In the genomic region with DNA sequence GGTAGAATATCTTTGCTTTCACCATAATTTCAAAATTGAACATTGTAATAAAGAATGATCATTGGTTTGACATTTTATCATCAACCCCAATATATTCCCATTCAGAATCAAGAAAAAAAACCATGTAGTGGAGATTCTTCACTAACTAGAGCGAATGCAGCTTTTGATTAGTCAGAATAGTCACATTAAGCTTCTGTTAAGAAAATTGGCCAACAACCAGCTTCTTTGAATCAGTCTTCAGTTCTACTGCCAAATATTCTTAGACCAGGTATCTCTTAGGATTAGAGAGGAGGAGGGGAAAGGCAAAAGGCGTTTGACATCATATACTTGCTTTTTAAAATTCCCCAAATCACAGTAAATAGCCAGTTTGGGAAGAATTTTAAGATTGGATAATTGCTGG, we compare ENCODE assay signal across 1 cellular context.
TF ChIP-seq lines count a peak whose summit lies in the region.

No MANE protein-coding gene starts in this region.

TF ChIP-seq in HepG2, 621 proteins besides CTCF, POLR2A, EP300 and RAD21:
- TF ChIP-seq, protein P1, sequence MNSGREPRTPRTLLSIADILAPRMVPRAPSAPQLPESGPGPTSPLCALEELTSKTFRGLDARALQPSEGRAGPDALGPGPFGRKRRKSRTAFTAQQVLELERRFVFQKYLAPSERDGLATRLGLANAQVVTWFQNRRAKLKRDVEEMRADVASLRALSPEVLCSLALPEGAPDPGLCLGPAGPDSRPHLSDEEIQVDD (CRISPR knock-in tag; IDR thresholded peaks at IDR 0.05; ENCODE audit: borderline replicate concordance): no peak
- TF ChIP-seq SOX13 (IDR thresholded peaks at IDR 0.05) (no peak), SOX13 (CRISPR knock-in tag; conservative IDR thresholded peaks at IDR 0.05 in 1 of 2, IDR thresholded peaks at IDR 0.05 in 1 of 2) (no peak), SP5 (CRISPR knock-in tag; IDR thresholded peaks at IDR 0.05; ENCODE audit: borderline replicate concordance, low read depth) (no peak), RBM39 (IDR thresholded peaks at IDR 0.05; ENCODE audit: low read depth, low read length, poor library complexity, severe bottlenecking) (no peak), MBD4 (IDR thresholded peaks at IDR 0.05; ENCODE audit: borderline replicate concordance, low read length) (no peak), ZNF891 (CRISPR knock-in tag; IDR thresholded peaks at IDR 0.05) (no peak), PHB2 (IDR thresholded peaks at IDR 0.05; ENCODE audit: partially characterized antibody) (no peak), JUND (CRISPR knock-in tag; IDR thresholded peaks at IDR 0.05) (no peak), ZBTB38 (CRISPR knock-in tag; IDR thresholded peaks at IDR 0.05) (no peak)
- TF ChIP-seq, protein P2, sequence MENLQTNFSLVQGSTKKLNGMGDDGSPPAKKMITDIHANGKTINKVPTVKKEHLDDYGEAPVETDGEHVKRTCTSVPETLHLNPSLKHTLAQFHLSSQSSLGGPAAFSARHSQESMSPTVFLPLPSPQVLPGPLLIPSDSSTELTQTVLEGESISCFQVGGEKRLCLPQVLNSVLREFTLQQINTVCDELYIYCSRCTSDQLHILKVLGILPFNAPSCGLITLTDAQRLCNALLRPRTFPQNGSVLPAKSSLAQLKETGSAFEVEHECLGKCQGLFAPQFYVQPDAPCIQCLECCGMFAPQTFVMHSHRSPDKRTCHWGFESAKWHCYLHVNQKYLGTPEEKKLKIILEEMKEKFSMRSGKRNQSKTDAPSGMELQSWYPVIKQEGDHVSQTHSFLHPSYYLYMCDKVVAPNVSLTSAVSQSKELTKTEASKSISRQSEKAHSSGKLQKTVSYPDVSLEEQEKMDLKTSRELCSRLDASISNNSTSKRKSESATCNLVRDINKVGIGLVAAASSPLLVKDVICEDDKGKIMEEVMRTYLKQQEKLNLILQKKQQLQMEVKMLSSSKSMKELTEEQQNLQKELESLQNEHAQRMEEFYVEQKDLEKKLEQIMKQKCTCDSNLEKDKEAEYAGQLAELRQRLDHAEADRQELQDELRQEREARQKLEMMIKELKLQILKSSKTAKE (CRISPR knock-in tag; IDR thresholded peaks at IDR 0.05; ENCODE audit: borderline replicate concordance): no peak
- TF ChIP-seq, protein P3, sequence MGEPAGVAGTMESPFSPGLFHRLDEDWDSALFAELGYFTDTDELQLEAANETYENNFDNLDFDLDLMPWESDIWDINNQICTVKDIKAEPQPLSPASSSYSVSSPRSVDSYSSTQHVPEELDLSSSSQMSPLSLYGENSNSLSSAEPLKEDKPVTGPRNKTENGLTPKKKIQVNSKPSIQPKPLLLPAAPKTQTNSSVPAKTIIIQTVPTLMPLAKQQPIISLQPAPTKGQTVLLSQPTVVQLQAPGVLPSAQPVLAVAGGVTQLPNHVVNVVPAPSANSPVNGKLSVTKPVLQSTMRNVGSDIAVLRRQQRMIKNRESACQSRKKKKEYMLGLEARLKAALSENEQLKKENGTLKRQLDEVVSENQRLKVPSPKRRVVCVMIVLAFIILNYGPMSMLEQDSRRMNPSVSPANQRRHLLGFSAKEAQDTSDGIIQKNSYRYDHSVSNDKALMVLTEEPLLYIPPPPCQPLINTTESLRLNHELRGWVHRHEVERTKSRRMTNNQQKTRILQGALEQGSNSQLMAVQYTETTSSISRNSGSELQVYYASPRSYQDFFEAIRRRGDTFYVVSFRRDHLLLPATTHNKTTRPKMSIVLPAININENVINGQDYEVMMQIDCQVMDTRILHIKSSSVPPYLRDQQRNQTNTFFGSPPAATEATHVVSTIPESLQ (CRISPR knock-in tag; conservative IDR thresholded peaks at IDR 0.05): no peak
